23 cellular contexts compared by ENCODE assay signal in genomic region chr11:105774899-105775298, GRCh38.
"Had no signal": no experiment of that assay in that cellular context is flagged by ENCODE, and none has a peak within 500 bp of the region (broad histone marks: within the 10 kb centered on the region; RNA-seq: fewer than 3 reads in every experiment).

No MANE protein-coding gene starts in this region.

- H3K27ac Mint-ChIP-seq: IgD-negative memory B cell, T-cell had no signal

- H3K9me3 ChIP-seq: SK-N-SH had no signal

- DNase-seq: Kasumi-1, MM.1S, NCI-H1092 treated with DMSO at 0.1 percent for 48 hours, NCI-H1436, NCI-H187, NCI-H2029, NCI-H2081 treated with DMSO at 0.1 percent for 48 hours, NCI-H2171, NCI-H226, NCI-H446, NCI-H510A, NCI-H524 treated with DMSO at 0.1 percent for 48 hours, PC-3, SHP77, SK-N-SH, SW 1271, T-cell had no signal

- H3K27me3 Mint-ChIP-seq: IgD-negative memory B cell had no signal

- H3K27ac ChIP-seq: HL-60, KMS-11, RWPE1 had no signal

- H3K4me3 Mint-ChIP-seq: IgD-negative memory B cell, T-cell had no signal

- H3K36me3 Mint-ChIP-seq: IgD-negative memory B cell, T-cell had no signal

- H3K4me3 ChIP-seq: K562 had no signal

- H3K4me1 Mint-ChIP-seq: IgD-negative memory B cell, T-cell had no signal

- H3K9ac ChIP-seq: KMS-11, SK-N-SH had no signal

- H3K9me3 Mint-ChIP-seq: T-cell had no signal

- ATAC-seq: K562, Panc1, PC-3, T-cell had no signal

- H3K4me2 ChIP-seq: KMS-11, SK-N-SH had no signal
